Comparison of ENCODE assay signal across 8 cellular contexts in genomic region chr22:39244496-39245129, GRCh38. TPM values are rescaled to one million over a fixed set of nuclear protein-coding genes. Genes with fewer than 3 reads are reported as not detected.
DNase-seq lines count a peak whose midpoint lies in the region; ATAC-seq and TF ChIP-seq lines count a peak whose summit lies in the region.

TSS of gene PDGFB (minus strand) at chr22:39244982. CDS start at chr22:39243963, 1,019 bp downstream.

- H3K9ac ChIP-seq in neural progenitor cell = no peak within 1 kb of the TSS

- H3K27ac Mint-ChIP-seq in activated CD4-positive, alpha-beta T cell treated with anti-CD3 and anti-CD28 coated beads, Interleukin-2, amount 10 ng/mL, durations not matched to agents 24 days and 14 days = peak within 1 kb of the TSS; percentile 70
- no peak within 1 kb of the TSS for H3K27ac Mint-ChIP-seq in neural progenitor cell

- peaks cover 27% of the 10 kb centered on the region for H3K4me1 Mint-ChIP-seq in activated CD4-positive, alpha-beta T cell treated with anti-CD3 and anti-CD28 coated beads, Interleukin-2, amount 10 ng/mL, durations not matched to agents 24 days and 14 days
- H3K4me1 Mint-ChIP-seq in neural progenitor cell = peaks cover 31% of the 10 kb centered on the region

- no peak within 1 kb of the TSS for H2AFZ ChIP-seq in neural progenitor cell (replicated peaks)

- H3K4me3 ChIP-seq in gastroesophageal sphincter (peak within 1 kb of the TSS; percentile 39 to 60), neural progenitor cell (peak within 1 kb of the TSS; percentile 61)

- TF ChIP-seq POLR2A in gastroesophageal sphincter (IDR thresholded peaks at IDR 0.05) = peak; percentile 68 to 79

- no peak for TF ChIP-seq CTCF in VCaP (conservative IDR thresholded peaks at IDR 0.05)
- no peak for TF ChIP-seq CTCF in gastroesophageal sphincter (IDR thresholded peaks at IDR 0.05)
- TF ChIP-seq CTCF in neural progenitor cell (IDR thresholded peaks at IDR 0.05) = no peak

- peaks cover 66% of the 10 kb centered on the region for H3K27me3 Mint-ChIP-seq in activated CD4-positive, alpha-beta T cell treated with anti-CD3 and anti-CD28 coated beads, Interleukin-2, amount 10 ng/mL, durations not matched to agents 24 days and 14 days
- peaks cover 63% of the 10 kb centered on the region for H3K27me3 Mint-ChIP-seq in neural progenitor cell (ENCODE audit: insufficient read depth, low read depth)

- peaks cover 3% of the 10 kb centered on the region for H3K36me3 Mint-ChIP-seq in activated CD4-positive, alpha-beta T cell treated with anti-CD3 and anti-CD28 coated beads, Interleukin-2, amount 10 ng/mL, durations not matched to agents 24 days and 14 days (ENCODE audit: low read depth)
- no peaks in the 10 kb centered on the region for H3K36me3 Mint-ChIP-seq in neural progenitor cell

- peaks cover 21% of the 10 kb centered on the region for H3F3A ChIP-seq in neural progenitor cell (ENCODE audit: low read depth)

- no peaks in the 10 kb centered on the region for H3K9me3 ChIP-seq in gastroesophageal sphincter
- no peaks in the 10 kb centered on the region for H3K9me3 ChIP-seq in neural progenitor cell (ENCODE audit: low read depth)

- ATAC-seq in gastroesophageal sphincter (peak; percentile 23), HG02798 (IDR thresholded peaks at IDR 0.05; ENCODE audit: poor library complexity, unreplicated experiment) (no peak)

- H3K36me3 ChIP-seq in gastroesophageal sphincter (no peaks in the 10 kb centered on the region), neural progenitor cell (no peaks in the 10 kb centered on the region)

- TF ChIP-seq EP300 in gastroesophageal sphincter (IDR thresholded peaks at IDR 0.05) = no peak

- H3K27me3 ChIP-seq in gastroesophageal sphincter (peaks cover 79% of the 10 kb centered on the region), neural progenitor cell (peaks cover 93% of the 10 kb centered on the region)

- no peak for DNase-seq in activated CD4-positive, alpha-beta T cell treated with anti-CD3 and anti-CD28 coated beads, Interleukin-2, amount 10 ng/mL, durations not matched to agents 24 days and 14 days
- no peak for DNase-seq in activated CD4-positive, alpha-beta T cell treated with anti-CD3 and anti-CD28 coated beads, Interleukin-2, amount 50 U/mL, for 4 hours
- DNase-seq in neural progenitor cell (ENCODE audit: low spot score) (peak; percentile 57), posterior vena cava (ENCODE audit: low spot score) (no peak), T-helper 9 cell (no peak)

- peaks cover 0 to 50% (median 18%) of the 10 kb centered on the region in 3 donors for H3K4me1 ChIP-seq in gastroesophageal sphincter
- peaks cover 24% of the 10 kb centered on the region for H3K4me1 ChIP-seq in neural progenitor cell

- H4K20me1 ChIP-seq in neural progenitor cell (ENCODE audit: low read depth) = peaks cover 4% of the 10 kb centered on the region

- intact Hi-C loops in activated CD4-positive, alpha-beta T cell treated with anti-CD3 and anti-CD28 coated beads, Interleukin-2, amount 10 ng/mL, durations not matched to agents 24 days and 14 days (cut with micrococcal nuclease) = no loop called here
- intact Hi-C loops in posterior vena cava (cut with DNase I) = no loop called here

- H3K4me2 ChIP-seq in neural progenitor cell = peak within 1 kb of the TSS; percentile 98

- peak within 1 kb of the TSS; percentile 80 for H3K4me3 Mint-ChIP-seq in activated CD4-positive, alpha-beta T cell treated with anti-CD3 and anti-CD28 coated beads, Interleukin-2, amount 10 ng/mL, durations not matched to agents 24 days and 14 days
- peak within 1 kb of the TSS; percentile 85 for H3K4me3 Mint-ChIP-seq in neural progenitor cell

- H3K27ac ChIP-seq in VCaP (peak within 1 kb of the TSS; percentile 98), gastroesophageal sphincter (peak within 1 kb of the TSS in 3 of 4 donors; percentile 73 to 84 (median 74)), neural progenitor cell (no peak within 1 kb of the TSS)

- H3K9me3 Mint-ChIP-seq in activated CD4-positive, alpha-beta T cell treated with anti-CD3 and anti-CD28 coated beads, Interleukin-2, amount 10 ng/mL, durations not matched to agents 24 days and 14 days = no peaks in the 10 kb centered on the region
- no peaks in the 10 kb centered on the region for H3K9me3 Mint-ChIP-seq in neural progenitor cell

- H3K79me2 ChIP-seq in neural progenitor cell (ENCODE audit: low read depth) = no peaks in the 10 kb centered on the region

- 0% methylated on average over 3 of the region's 68 CpGs; no CpG with 5 or more reads in 1 of the 2 donors for WGBS in gastroesophageal sphincter (ENCODE audit: low coverage in 1 of 2), 2 donors

RNA-seq across cellular contexts. Expression of gene PDGFB, which starts in this region (rescaled TPM):
- 2.2 and 2.3 TPM in 2 replicates for total RNA-seq in activated CD4-positive, alpha-beta T cell treated with anti-CD3 and anti-CD28 coated beads, Interleukin-2, amount 10 ng/mL, durations not matched to agents 24 days and 14 days
- 10 to 100 TPM in 3 of 4 donors, 1 to 10 TPM in 1; 7.1 to 27.9 (median 15.1) TPM for total RNA-seq in gastroesophageal sphincter
- total RNA-seq in neural progenitor cell (ENCODE audit: low replicate concordance) = 0.15 and 0.65 TPM in 2 replicates
- total RNA-seq in posterior vena cava = 1 to 10 TPM; 7.5 to 8.1 TPM

Comparison
In these comparisons a context has a peak if more than half of its experiments do, and no peak if none do; other contexts are left out.
1. Peak in DNase-seq, H3K4me3 ChIP-seq and H3K4me2 ChIP-seq in neural progenitor cell; RNA of the gene not detected or under 1 TPM.